ENCODE assay signal across 27 cellular contexts in the genomic region with DNA sequence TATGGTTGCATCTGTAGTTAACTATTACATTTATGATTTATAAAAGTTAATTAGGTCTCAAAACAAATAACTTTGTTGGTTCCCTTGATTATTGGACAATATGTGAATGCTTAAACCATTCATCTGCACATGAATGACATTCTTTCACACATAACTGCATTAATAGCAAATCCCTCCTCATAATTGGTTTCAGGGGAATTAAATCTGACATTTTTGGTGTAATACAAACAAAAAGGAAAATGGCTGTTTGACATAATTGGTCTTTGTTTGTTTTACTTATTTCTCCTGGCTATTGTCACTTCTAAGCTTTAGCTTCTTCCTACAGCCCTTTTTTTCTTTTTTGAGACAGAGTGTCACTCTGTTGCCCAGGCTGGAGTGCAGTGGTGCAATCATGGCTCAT.
"Had no signal": no experiment of that assay in that cellular context is flagged by ENCODE, and none has a peak within 500 bp of the region (broad histone marks: within the 10 kb centered on the region; RNA-seq: fewer than 3 reads in every experiment).

No MANE protein-coding gene starts in this region.

- H3K4me1 ChIP-seq: pancreas, psoas muscle, right lobe of liver, sigmoid colon, stomach, thyroid gland had no signal

- ATAC-seq: naive thymus-derived CD8-positive, alpha-beta T cell; natural killer cell treated with Interleukin-12 subunit alpha and Interleukin-12 subunit beta and Interleukin-15 and Interleukin-18, amount 100 ng/mL, for 72 hours; pancreas; psoas muscle; right cardiac atrium; right lobe of liver; stimulated activated memory B cell treated with anti-CD40 and anti-IgM and Interleukin-4, amounts not matched to agents 10 μg/mL and 1 μg/mL and 100 μg/mL, for 72 hours had no signal

- H3K9me3 ChIP-seq: neutrophil, pancreas, psoas muscle, right lobe of liver, sigmoid colon, stomach, thoracic aorta, thyroid gland, tibial nerve, upper lobe of left lung, vagina had no signal

- H3K4me3 ChIP-seq: pancreas, psoas muscle, right lobe of liver, sigmoid colon, stomach, thoracic aorta, thyroid gland, tibial nerve, upper lobe of left lung, vagina had no signal

- DNase-seq: naive B cell; naive thymus-derived CD8-positive, alpha-beta T cell; nephron progenitor cell; nucleus accumbens; pancreas; psoas muscle; right cardiac atrium; right lobe of liver; sigmoid colon; small intestine; stimulated activated CD4-positive, alpha-beta T cell treated with anti-CD3 and anti-CD28 coated beads, Interleukin-15, amount 100 ng/mL, for 24 hours; stimulated activated CD4-positive, alpha-beta T cell treated with anti-CD3 and anti-CD28 coated beads, Interleukin-2, amount 100 ng/mL, for 24 hours; stimulated activated CD4-positive, alpha-beta T cell treated with anti-CD3 and anti-CD28 coated beads, Interleukin-2, amount 100 ng/mL, for 48 hours; stimulated activated CD4-positive, alpha-beta T cell treated with anti-CD3 and anti-CD28 coated beads, Interleukin-4, amount 100 ng/mL, for 24 hours; stimulated activated naive CD4-positive, alpha-beta T cell treated with Interleukin-2 at 50 U/mL for 16 hours; stomach; thyroid gland; trophoblast cell; upper lobe of left lung had no signal

- H3K36me3 Mint-ChIP-seq: naive thymus-derived CD8-positive, alpha-beta T cell had no signal

- H3K27ac Mint-ChIP-seq: naive B cell; naive thymus-derived CD8-positive, alpha-beta T cell; natural killer cell treated with Interleukin-12 subunit alpha and Interleukin-12 subunit beta and Interleukin-15 and Interleukin-18, amount 100 ng/mL, for 72 hours; nephron progenitor cell; stimulated activated naive CD8-positive, alpha-beta T cell treated with anti-CD3 and anti-CD28 coated beads, Interleukin-15, Interleukin-2, amounts not matched to agents 100 ng/mL and 50 ng/mL, for 24 hours had no signal

- H3K36me3 ChIP-seq: neutrophil, right lobe of liver, thoracic aorta, thyroid gland had no signal

- H3K27me3 Mint-ChIP-seq: naive B cell; stimulated activated memory B cell treated with anti-CD40 and anti-IgM and Interleukin-4, amounts not matched to agents 10 μg/mL and 1 μg/mL and 100 μg/mL, for 72 hours had no signal

- H3K27me3 ChIP-seq: pancreas, right lobe of liver, sigmoid colon, stomach, thyroid gland, tibial nerve, upper lobe of left lung, vagina had no signal

- H3K9me3 Mint-ChIP-seq: naive B cell; naive thymus-derived CD8-positive, alpha-beta T cell; natural killer cell treated with Interleukin-12 subunit alpha and Interleukin-12 subunit beta and Interleukin-15 and Interleukin-18, amount 100 ng/mL, for 72 hours; nephron progenitor cell; neural crest cell; stimulated activated memory B cell treated with anti-CD40 and anti-IgM and Interleukin-4, amounts not matched to agents 10 μg/mL and 1 μg/mL and 100 μg/mL, for 72 hours; stimulated activated naive CD8-positive, alpha-beta T cell treated with anti-CD3 and anti-CD28 coated beads, Interleukin-15, Interleukin-2, amounts not matched to agents 100 ng/mL and 50 ng/mL, for 24 hours had no signal

- H3K4me1 Mint-ChIP-seq: naive thymus-derived CD8-positive, alpha-beta T cell; neural crest cell had no signal

- H3K4me3 Mint-ChIP-seq: naive B cell; naive thymus-derived CD8-positive, alpha-beta T cell; natural killer cell treated with Interleukin-12 subunit alpha and Interleukin-12 subunit beta and Interleukin-15 and Interleukin-18, amount 100 ng/mL, for 72 hours; nephron progenitor cell; neural crest cell; stimulated activated memory B cell treated with anti-CD40 and anti-IgM and Interleukin-4, amounts not matched to agents 10 μg/mL and 1 μg/mL and 100 μg/mL, for 72 hours; stimulated activated naive CD8-positive, alpha-beta T cell treated with anti-CD3 and anti-CD28 coated beads, Interleukin-15, Interleukin-2, amounts not matched to agents 100 ng/mL and 50 ng/mL, for 24 hours had no signal
